ENCODE assay signal across 1 cellular context in the genomic region with DNA sequence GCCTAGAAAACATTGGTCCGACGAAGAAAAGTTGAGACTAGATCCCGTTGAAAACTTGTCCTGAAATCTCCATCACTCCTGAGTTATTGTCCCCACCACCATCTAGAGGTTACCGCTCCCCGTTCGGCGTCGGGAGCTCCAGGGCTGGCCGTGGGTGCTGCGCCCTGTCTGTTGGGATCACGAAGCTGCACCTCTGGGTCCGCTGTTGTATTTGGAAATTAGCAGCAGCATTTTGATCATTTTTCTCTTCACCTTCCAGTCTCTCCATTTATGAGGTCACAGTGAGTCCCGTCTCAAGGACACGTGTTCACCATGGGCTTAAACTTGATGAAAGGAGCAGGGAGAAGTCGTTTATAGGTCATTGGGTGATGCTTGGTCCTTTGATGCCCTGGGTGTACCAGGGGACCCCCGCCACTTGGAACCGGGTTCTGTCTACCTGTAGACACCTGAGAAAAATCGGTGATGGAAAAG.
TF ChIP-seq lines count a peak whose summit lies in the region.

No MANE protein-coding gene starts in this region.

TF ChIP-seq in IMR-90, 13 proteins besides CTCF, POLR2A, EP300 and RAD21 (continued from another document):
- TF ChIP-seq, protein P1, sequence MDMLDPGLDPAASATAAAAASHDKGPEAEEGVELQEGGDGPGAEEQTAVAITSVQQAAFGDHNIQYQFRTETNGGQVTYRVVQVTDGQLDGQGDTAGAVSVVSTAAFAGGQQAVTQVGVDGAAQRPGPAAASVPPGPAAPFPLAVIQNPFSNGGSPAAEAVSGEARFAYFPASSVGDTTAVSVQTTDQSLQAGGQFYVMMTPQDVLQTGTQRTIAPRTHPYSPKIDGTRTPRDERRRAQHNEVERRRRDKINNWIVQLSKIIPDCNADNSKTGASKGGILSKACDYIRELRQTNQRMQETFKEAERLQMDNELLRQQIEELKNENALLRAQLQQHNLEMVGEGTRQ (IDR thresholded peaks at IDR 0.05; ENCODE audit: low read depth, low read length), result no peak
- TF ChIP-seq SMC3 (IDR thresholded peaks at IDR 0.05; ENCODE audit: low read depth, low read length), result no peak
- no peak for TF ChIP-seq MAZ (IDR thresholded peaks at IDR 0.05; ENCODE audit: borderline replicate concordance, low read depth, low read length)
- no peak for TF ChIP-seq FOS (IDR thresholded peaks at IDR 0.05; ENCODE audit: low read depth, low read length)
